In the genomic region with DNA sequence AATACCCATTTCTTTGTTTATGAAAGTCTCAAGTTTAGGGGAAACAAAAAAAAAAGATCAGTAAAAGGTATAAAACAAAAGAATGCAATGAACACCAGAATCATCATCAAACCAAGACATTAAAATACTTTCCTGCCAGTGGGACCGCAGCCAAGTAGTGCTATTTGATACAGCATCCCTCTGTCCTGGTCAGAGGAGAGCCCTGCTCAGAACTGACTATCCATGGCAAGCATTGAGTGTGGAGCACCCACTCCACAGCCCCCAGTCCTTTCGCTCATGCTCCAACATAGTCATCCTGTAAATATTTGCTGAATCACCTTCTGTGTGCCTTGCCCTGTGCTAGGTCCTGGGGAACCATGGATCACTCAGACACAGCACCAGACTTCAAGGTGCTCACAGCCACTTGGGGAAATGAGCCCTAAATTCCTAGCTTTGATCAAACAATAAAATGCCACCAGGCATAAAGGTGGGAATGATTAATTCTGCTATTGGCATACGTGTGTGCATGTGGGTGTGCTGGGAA, we compare ENCODE assay signal across 21 cellular contexts.
"Had no signal": no experiment of that assay in that cellular context is flagged by ENCODE, and none has a peak within 500 bp of the region (broad histone marks: within the 10 kb centered on the region; RNA-seq: fewer than 3 reads in every experiment).

No MANE protein-coding gene starts in this region.

- H3K27ac Mint-ChIP-seq: activated CD4-positive, alpha-beta T cell treated with anti-CD3 and anti-CD28 coated beads for 36 hours; activated CD8-positive, alpha-beta memory T cell treated with anti-CD3 and anti-CD28 coated beads, Interleukin-2, amount 10 ng/mL, durations not matched to agents 7 days and 5 days; activated CD8-positive, alpha-beta T cell treated with anti-CD3 and anti-CD28 coated beads, Interleukin-2, amount 10 ng/mL, durations not matched to agents 7 days and 5 days; activated naive CD4-positive, alpha-beta T cell treated with anti-CD3 and anti-CD28 coated beads, Interleukin-2, amount 50 U/mL, for 72 hours; activated T-cell treated with anti-CD3 and anti-CD28 coated beads, Interleukin-2, amount 50 U/mL, for 72 hours; dendritic cell treated with granulocyte-macrophage colony-stimulating factor and Interleukin-4, amounts not matched to agents 40 ng/mL and 50 ng/mL, for 4 days; natural killer cell treated with Interleukin-12 subunit alpha and Interleukin-12 subunit beta and Interleukin-15 and Interleukin-18, amount 100 ng/mL, for 72 hours had no signal

- H3K27ac ChIP-seq: breast epithelium, esophagus squamous epithelium, left lung, spleen, transverse colon, vagina had no signal

- H3K27me3 Mint-ChIP-seq: dendritic cell treated with granulocyte-macrophage colony-stimulating factor and Interleukin-4, amounts not matched to agents 40 ng/mL and 50 ng/mL, for 4 days had no signal

- H3K4me3 ChIP-seq: breast epithelium, esophagus squamous epithelium, heart right ventricle, left lung, mucosa of descending colon, spleen, transverse colon, vagina had no signal

- H3K4me1 ChIP-seq: breast epithelium, esophagus squamous epithelium, left lung, spleen, transverse colon, vagina had no signal

- DNase-seq: activated CD4-positive, alpha-beta T cell treated with anti-CD3 and anti-CD28 coated beads for 36 hours; activated CD4-positive, CD25-positive, alpha-beta regulatory T cell; activated CD8-positive, alpha-beta memory T cell treated with anti-CD3 and anti-CD28 coated beads, Interleukin-2, amount 10 ng/mL, durations not matched to agents 7 days and 5 days; activated CD8-positive, alpha-beta T cell treated with anti-CD3 and anti-CD28 coated beads, Interleukin-2, amount 10 ng/mL, durations not matched to agents 7 days and 5 days; activated naive CD4-positive, alpha-beta T cell; activated T-cell treated with anti-CD3 and anti-CD28 coated beads, Interleukin-2, amount 50 U/mL, for 72 hours; esophagus squamous epithelium; foreskin melanocyte; heart right ventricle; left lung; mucosa of descending colon; right cardiac atrium; spleen; stimulated activated naive CD4-positive, alpha-beta T cell; transverse colon had no signal

- H3K4me3 Mint-ChIP-seq: activated CD4-positive, alpha-beta T cell treated with anti-CD3 and anti-CD28 coated beads for 36 hours; activated CD8-positive, alpha-beta memory T cell treated with anti-CD3 and anti-CD28 coated beads, Interleukin-2, amount 10 ng/mL, durations not matched to agents 7 days and 5 days; activated CD8-positive, alpha-beta T cell treated with anti-CD3 and anti-CD28 coated beads, Interleukin-2, amount 10 ng/mL, durations not matched to agents 7 days and 5 days; activated T-cell treated with anti-CD3 and anti-CD28 coated beads, Interleukin-2, amount 50 U/mL, for 72 hours; central memory CD8-positive, alpha-beta T cell; dendritic cell treated with granulocyte-macrophage colony-stimulating factor and Interleukin-4, amounts not matched to agents 40 ng/mL and 50 ng/mL, for 4 days; natural killer cell treated with Interleukin-12 subunit alpha and Interleukin-12 subunit beta and Interleukin-15 and Interleukin-18, amount 100 ng/mL, for 72 hours had no signal

- H3K9me3 ChIP-seq: breast epithelium, esophagus squamous epithelium, left lung, mucosa of descending colon, transverse colon, vagina had no signal

- H3K36me3 ChIP-seq: breast epithelium, esophagus squamous epithelium, heart right ventricle, left lung, spleen, transverse colon, vagina had no signal

- H3K9me3 Mint-ChIP-seq: activated naive CD4-positive, alpha-beta T cell treated with anti-CD3 and anti-CD28 coated beads, Interleukin-2, amount 50 U/mL, for 72 hours; activated T-cell treated with anti-CD3 and anti-CD28 coated beads, Interleukin-2, amount 50 U/mL, for 72 hours; central memory CD8-positive, alpha-beta T cell; natural killer cell treated with Interleukin-12 subunit alpha and Interleukin-12 subunit beta and Interleukin-15 and Interleukin-18, amount 100 ng/mL, for 72 hours had no signal

- H3K27me3 ChIP-seq: heart right ventricle, transverse colon, vagina had no signal

- H3K36me3 Mint-ChIP-seq: activated CD8-positive, alpha-beta memory T cell treated with anti-CD3 and anti-CD28 coated beads, Interleukin-2, amount 10 ng/mL, durations not matched to agents 7 days and 5 days; activated naive CD4-positive, alpha-beta T cell treated with anti-CD3 and anti-CD28 coated beads, Interleukin-2, amount 50 U/mL, for 72 hours; natural killer cell treated with Interleukin-12 subunit alpha and Interleukin-12 subunit beta and Interleukin-15 and Interleukin-18, amount 100 ng/mL, for 72 hours had no signal

- ATAC-seq: activated CD4-positive, alpha-beta T cell treated with anti-CD3 and anti-CD28 coated beads for 36 hours; activated CD8-positive, alpha-beta memory T cell treated with anti-CD3 and anti-CD28 coated beads, Interleukin-2, amount 10 ng/mL, durations not matched to agents 7 days and 5 days; activated CD8-positive, alpha-beta T cell treated with anti-CD3 and anti-CD28 coated beads, Interleukin-2, amount 10 ng/mL, durations not matched to agents 7 days and 5 days; activated naive CD4-positive, alpha-beta T cell treated with anti-CD3 and anti-CD28 coated beads, Interleukin-2, amount 50 U/mL, for 72 hours; activated T-cell treated with anti-CD3 and anti-CD28 coated beads, Interleukin-2, amount 50 U/mL, for 72 hours; left lung; mucosa of descending colon; natural killer cell treated with Interleukin-12 subunit alpha and Interleukin-12 subunit beta and Interleukin-15 and Interleukin-18, amount 100 ng/mL, for 72 hours; right cardiac atrium had no signal

- H3K4me1 Mint-ChIP-seq: activated CD4-positive, alpha-beta T cell treated with anti-CD3 and anti-CD28 coated beads for 36 hours; activated CD8-positive, alpha-beta memory T cell treated with anti-CD3 and anti-CD28 coated beads, Interleukin-2, amount 10 ng/mL, durations not matched to agents 7 days and 5 days; central memory CD8-positive, alpha-beta T cell had no signal
